In the genomic region with DNA sequence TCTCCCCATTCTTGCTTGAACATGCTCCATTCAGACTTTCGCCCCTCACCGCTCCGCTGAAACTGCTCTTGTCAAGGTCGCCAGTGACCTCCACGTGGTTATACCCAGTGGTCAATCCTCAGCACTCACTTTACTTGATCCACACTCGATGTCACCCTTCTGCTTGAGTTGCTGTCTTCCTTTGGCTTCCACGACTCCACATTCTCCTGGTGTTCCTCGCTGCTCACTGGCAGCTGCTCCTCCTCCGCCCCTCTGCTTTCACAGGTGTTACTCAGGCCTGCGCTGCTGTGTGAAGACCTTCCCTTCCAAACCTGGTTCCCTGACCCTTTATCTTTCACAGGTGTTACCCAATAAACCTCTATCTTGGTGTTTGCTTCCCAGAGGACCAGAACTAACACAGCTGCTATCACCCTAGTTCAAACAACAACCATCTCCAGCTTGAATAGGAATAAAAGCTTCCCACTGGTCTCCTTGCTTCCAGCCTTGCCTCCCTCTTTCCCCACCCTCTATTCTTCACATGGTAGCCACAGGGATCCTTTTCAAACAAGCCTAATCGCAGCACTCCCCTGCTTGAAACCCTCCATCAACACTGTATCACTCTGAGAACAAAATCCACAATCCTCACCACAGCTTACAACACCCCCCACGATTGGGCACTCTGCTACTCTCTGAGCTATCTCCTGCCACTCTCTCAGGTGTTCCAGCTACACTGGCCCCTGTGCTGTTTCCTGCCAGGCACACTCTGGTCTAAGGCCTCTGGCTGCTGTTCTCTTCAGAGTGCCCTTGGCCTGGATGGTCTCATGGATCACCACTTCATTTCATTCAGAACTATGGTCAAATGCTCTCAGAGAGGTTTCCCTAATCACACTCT, we compare ENCODE assay signal across 20 cellular contexts. TPM values are rescaled to one million over a fixed set of nuclear protein-coding genes. Genes with fewer than 3 reads are reported as not detected.
DNase-seq lines count a peak whose midpoint lies in the region; ATAC-seq and TF ChIP-seq lines count a peak whose summit lies in the region.
"Had no signal": no experiment of that assay in that cellular context is flagged by ENCODE, and none has a peak within 500 bp of the region (broad histone marks: within the 10 kb centered on the region; RNA-seq: fewer than 3 reads in every experiment).

No MANE protein-coding gene starts in this region.

- TF ChIP-seq CTCF in neural progenitor cell (IDR thresholded peaks at IDR 0.05) = no peak

- H3K4me2 ChIP-seq in neural progenitor cell = peak overlapping the region; percentile 62

- peaks cover 8% of the 10 kb centered on the region for H3K36me3 ChIP-seq in neural progenitor cell
- H3K36me3 ChIP-seq: gastrocnemius medialis had no signal

- peak overlapping the region; percentile 50 for H3K9ac ChIP-seq in neural progenitor cell

- peaks cover 92% of the 10 kb centered on the region for H3K79me2 ChIP-seq in neural progenitor cell (ENCODE audit: low read depth)

- peaks cover 20% of the 10 kb centered on the region for H3K4me1 ChIP-seq in neural progenitor cell
- H3K4me1 ChIP-seq: gastrocnemius medialis, left lung, upper lobe of right lung had no signal

- peaks cover 15% of the 10 kb centered on the region for H3F3A ChIP-seq in neural progenitor cell (ENCODE audit: low read depth)

- no peak for ATAC-seq in activated CD8-positive, alpha-beta memory T cell treated with anti-CD3 and anti-CD28 coated beads, Interleukin-2, amount 10 ng/mL, durations not matched to agents 7 days and 5 days
- ATAC-seq in activated naive CD8-positive, alpha-beta T cell treated with anti-CD3 and anti-CD28 coated beads, Interleukin-2, amount 50 U/mL, for 24 hours = no peak
- no peak for ATAC-seq in GM21717 (IDR thresholded peaks at IDR 0.05; ENCODE audit: unreplicated experiment)
- ATAC-seq: body of pancreas, gastrocnemius medialis, left lung, upper lobe of right lung had no signal

- no peaks in the 10 kb centered on the region for H3K27me3 Mint-ChIP-seq in activated CD8-positive, alpha-beta memory T cell treated with anti-CD3 and anti-CD28 coated beads, Interleukin-2, amount 10 ng/mL, durations not matched to agents 7 days and 5 days
- H3K27me3 Mint-ChIP-seq in activated naive CD8-positive, alpha-beta T cell treated with anti-CD3 and anti-CD28 coated beads, Interleukin-2, amount 50 U/mL, for 24 hours = no peaks in the 10 kb centered on the region
- peaks cover 2% of the 10 kb centered on the region for H3K27me3 Mint-ChIP-seq in neural progenitor cell (ENCODE audit: insufficient read depth, low read depth)
- H3K27me3 Mint-ChIP-seq: activated naive CD4-positive, alpha-beta T cell treated with anti-CD3 and anti-CD28 coated beads, Interleukin-2, amount 50 U/mL, for 24 hours had no signal

- no peak overlapping the region for H3K4me3 Mint-ChIP-seq in activated CD8-positive, alpha-beta memory T cell treated with anti-CD3 and anti-CD28 coated beads, Interleukin-2, amount 10 ng/mL, durations not matched to agents 7 days and 5 days
- H3K4me3 Mint-ChIP-seq in activated naive CD8-positive, alpha-beta T cell treated with anti-CD3 and anti-CD28 coated beads, Interleukin-2, amount 50 U/mL, for 24 hours = no peak overlapping the region
- H3K4me3 Mint-ChIP-seq in neural progenitor cell = peak overlapping the region; percentile 5
- H3K4me3 Mint-ChIP-seq: activated naive CD4-positive, alpha-beta T cell treated with anti-CD3 and anti-CD28 coated beads, Interleukin-2, amount 50 U/mL, for 24 hours had no signal

- no peaks in the 10 kb centered on the region for H3K27me3 ChIP-seq in neural progenitor cell
- H3K27me3 ChIP-seq: body of pancreas, gastrocnemius medialis, left lung, sigmoid colon, stomach, upper lobe of right lung had no signal

- H3K27ac Mint-ChIP-seq in activated CD8-positive, alpha-beta memory T cell treated with anti-CD3 and anti-CD28 coated beads, Interleukin-2, amount 10 ng/mL, durations not matched to agents 7 days and 5 days = peak overlapping the region; percentile 8
- peak overlapping the region; percentile 1 for H3K27ac Mint-ChIP-seq in activated naive CD8-positive, alpha-beta T cell treated with anti-CD3 and anti-CD28 coated beads, Interleukin-2, amount 50 U/mL, for 24 hours
- H3K27ac Mint-ChIP-seq in neural progenitor cell = no peak overlapping the region
- H3K27ac Mint-ChIP-seq: activated naive CD4-positive, alpha-beta T cell treated with anti-CD3 and anti-CD28 coated beads, Interleukin-2, amount 50 U/mL, for 24 hours had no signal

- H4K20me1 ChIP-seq in neural progenitor cell (ENCODE audit: low read depth) = peaks cover 80% of the 10 kb centered on the region

- H3K9me3 ChIP-seq in neural progenitor cell (ENCODE audit: low read depth) = no peaks in the 10 kb centered on the region
- H3K9me3 ChIP-seq: body of pancreas, gastrocnemius medialis, left lung, sigmoid colon, stomach, upper lobe of right lung had no signal

- H3K4me1 Mint-ChIP-seq in activated CD8-positive, alpha-beta memory T cell treated with anti-CD3 and anti-CD28 coated beads, Interleukin-2, amount 10 ng/mL, durations not matched to agents 7 days and 5 days = peaks cover 56% of the 10 kb centered on the region
- peaks cover 30% of the 10 kb centered on the region for H3K4me1 Mint-ChIP-seq in activated naive CD8-positive, alpha-beta T cell treated with anti-CD3 and anti-CD28 coated beads, Interleukin-2, amount 50 U/mL, for 24 hours
- peaks cover 16% of the 10 kb centered on the region for H3K4me1 Mint-ChIP-seq in neural progenitor cell

- no peaks in the 10 kb centered on the region for H3K9me3 Mint-ChIP-seq in activated CD8-positive, alpha-beta memory T cell treated with anti-CD3 and anti-CD28 coated beads, Interleukin-2, amount 10 ng/mL, durations not matched to agents 7 days and 5 days (ENCODE audit: low read depth)
- no peaks in the 10 kb centered on the region for H3K9me3 Mint-ChIP-seq in activated naive CD8-positive, alpha-beta T cell treated with anti-CD3 and anti-CD28 coated beads, Interleukin-2, amount 50 U/mL, for 24 hours
- H3K9me3 Mint-ChIP-seq in neural progenitor cell = no peaks in the 10 kb centered on the region
- H3K9me3 Mint-ChIP-seq: activated naive CD4-positive, alpha-beta T cell treated with anti-CD3 and anti-CD28 coated beads, Interleukin-2, amount 50 U/mL, for 24 hours had no signal

- H3K36me3 Mint-ChIP-seq in activated CD8-positive, alpha-beta memory T cell treated with anti-CD3 and anti-CD28 coated beads, Interleukin-2, amount 10 ng/mL, durations not matched to agents 7 days and 5 days = peaks cover 61% of the 10 kb centered on the region
- H3K36me3 Mint-ChIP-seq in activated naive CD8-positive, alpha-beta T cell treated with anti-CD3 and anti-CD28 coated beads, Interleukin-2, amount 50 U/mL, for 24 hours (ENCODE audit: low read depth) = peaks cover 62% of the 10 kb centered on the region
- peaks cover 35% of the 10 kb centered on the region for H3K36me3 Mint-ChIP-seq in neural progenitor cell

- CTCF ChIA-PET in activated CD8-positive, alpha-beta memory T cell treated with anti-CD3 and anti-CD28 coated beads, Interleukin-2, amount 10 ng/mL, durations not matched to agents 7 days and 5 days (lab: Charles Lee) = interaction anchor here (1.0 to 5.3 kb wide), 7 partner anchors 10 to 154 kb away, joined by 3 to 36 read pairs (median 6); a partner anchor contains a TSS

- peak overlapping the region; percentile 7 for H3K4me3 ChIP-seq in neural progenitor cell
- H3K4me3 ChIP-seq: body of pancreas, gastrocnemius medialis, left lung, sigmoid colon, stomach, upper lobe of right lung had no signal

- DNase-seq in activated CD8-positive, alpha-beta memory T cell treated with anti-CD3 and anti-CD28 coated beads, Interleukin-2, amount 10 ng/mL, durations not matched to agents 7 days and 5 days = peak; percentile 38
- no peak for DNase-seq in activated CD8-positive, alpha-beta memory T cell treated with anti-CD3 and anti-CD28 coated beads, Interleukin-2, amount 50 U/mL, for 4 hours
- DNase-seq in NCI-H1417 treated with DMSO at 0.1 percent for 48 hours (lab: John Stamatoyannopoulos, UW) (peak; percentile 42), neural progenitor cell (ENCODE audit: low spot score) (peak; percentile 22), NCI-H2029 (lab: John Stamatoyannopoulos, UW) (no peak)
- no peak for DNase-seq in activated naive CD8-positive, alpha-beta T cell treated with anti-CD3 and anti-CD28 coated beads, Interleukin-2, amount 50 U/mL, for 24 hours
- no peak for DNase-seq in effector CD4-positive, alpha-beta T cell
- DNase-seq: activated CD4-positive, alpha-beta T cell treated with anti-CD3 and anti-CD28 coated beads for 4 hours; body of pancreas; C1 segment of cervical spinal cord; dermis blood vessel endothelial cell; gastrocnemius medialis; left lung; NCI-H1092 treated with DMSO at 0.1 percent for 48 hours; NCI-H510A; sigmoid colon; stomach; upper lobe of right lung had no signal

- no peak overlapping the region for H3K27ac ChIP-seq in neural progenitor cell
- H3K27ac ChIP-seq: body of pancreas, gastrocnemius medialis, left lung, sigmoid colon, stomach, upper lobe of right lung had no signal

- H2AFZ ChIP-seq in neural progenitor cell (replicated peaks) = no peak overlapping the region

RNA-seq across cellular contexts. Expression of a gene that starts 10.7 kb away (rescaled TPM):
- 10 to 100 TPM; 30.8 to 39.9 TPM for total RNA-seq in activated CD8-positive, alpha-beta memory T cell treated with anti-CD3 and anti-CD28 coated beads, Interleukin-2, amount 10 ng/mL, durations not matched to agents 7 days and 5 days
- 81.6 and 93.1 TPM in 2 replicates for total RNA-seq in neural progenitor cell (ENCODE audit: low replicate concordance)

RNA-seq across cellular contexts. Expression of a gene that starts 21.8 kb away (rescaled TPM):
- 10 to 100 TPM; 46.4 to 47.7 TPM for total RNA-seq in activated CD8-positive, alpha-beta memory T cell treated with anti-CD3 and anti-CD28 coated beads, Interleukin-2, amount 10 ng/mL, durations not matched to agents 7 days and 5 days
- total RNA-seq in neural progenitor cell (ENCODE audit: low replicate concordance) = 17.8 and 21.2 TPM in 2 replicates

RNA-seq across cellular contexts. Expression of a gene that starts 24.7 kb away (rescaled TPM):
- under 1 TPM; 0.79 to 0.94 TPM for total RNA-seq in activated CD8-positive, alpha-beta memory T cell treated with anti-CD3 and anti-CD28 coated beads, Interleukin-2, amount 10 ng/mL, durations not matched to agents 7 days and 5 days
- 0.56 TPM in 1 of 2 replicates, not detected in the other for total RNA-seq in neural progenitor cell (ENCODE audit: low replicate concordance)

Comparison
In these comparisons a context has a peak if more than half of its experiments do, and no peak if none do; other contexts are left out.
1. DNase-seq: peak in activated CD8-positive, alpha-beta memory T cell treated with anti-CD3 and anti-CD28 coated beads, Interleukin-2, amount 10 ng/mL, durations not matched to agents 7 days and 5 days (single experiment), NCI-H1417 treated with DMSO at 0.1 percent for 48 hours (single experiment) and neural progenitor cell (single experiment); none in activated CD8-positive, alpha-beta memory T cell treated with anti-CD3 and anti-CD28 coated beads, Interleukin-2, amount 50 U/mL, for 4 hours (single experiment), activated naive CD8-positive, alpha-beta T cell treated with anti-CD3 and anti-CD28 coated beads, Interleukin-2, amount 50 U/mL, for 24 hours (single experiment), effector CD4-positive, alpha-beta T cell (single experiment) and NCI-H2029 (single experiment).